Comparison of ENCODE assay signal across 10 cellular contexts in the genomic region with DNA sequence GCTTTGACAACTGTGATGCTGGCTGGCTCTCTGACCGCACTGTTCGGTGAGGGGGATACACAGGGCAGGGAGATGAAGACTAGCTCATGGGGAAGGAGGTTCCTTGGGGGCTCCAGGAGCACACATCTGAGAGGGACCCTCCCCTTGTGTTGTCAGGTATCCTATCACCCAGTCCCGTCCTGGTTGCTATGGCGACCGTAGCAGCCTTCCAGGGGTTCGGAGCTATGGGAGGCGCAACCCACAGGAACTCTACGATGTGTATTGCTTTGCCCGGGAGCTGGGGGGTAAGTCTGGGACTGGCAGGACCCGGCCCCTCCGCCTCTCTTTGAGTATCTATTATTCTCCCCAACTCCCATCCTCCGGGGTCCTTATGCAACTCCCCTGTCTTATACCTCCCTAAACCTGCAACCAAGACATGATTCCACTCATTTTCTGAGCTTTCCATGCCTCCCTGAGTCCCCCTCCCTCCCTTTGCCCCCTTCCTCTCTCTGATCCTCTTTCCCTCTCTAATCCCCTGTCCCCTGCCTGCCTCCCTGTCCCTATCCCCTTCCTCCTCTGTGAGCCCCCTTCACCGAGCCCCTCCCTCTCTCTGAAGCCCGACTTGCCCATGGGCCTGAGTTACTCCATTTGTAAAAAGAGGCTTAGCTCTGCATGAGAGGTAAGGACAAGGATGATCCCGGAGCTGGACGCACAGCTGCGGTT. TPM values are rescaled to one million over a fixed set of nuclear protein-coding genes. Genes with fewer than 3 reads are reported as not detected.
DNase-seq lines count a peak whose midpoint lies in the region; ATAC-seq and TF ChIP-seq lines count a peak whose summit lies in the region.
"Had no signal": no experiment of that assay in that cellular context is flagged by ENCODE, and none has a peak within 500 bp of the region (broad histone marks: within the 10 kb centered on the region; RNA-seq: fewer than 3 reads in every experiment).

No MANE protein-coding gene starts in this region.

- ATAC-seq in T-helper 17 cell (no peak), thoracic aorta (ENCODE audit: insufficient number of reproducible peaks, low FRiP score, low read depth) (no peak), HG03108 (IDR thresholded peaks at IDR 0.05; ENCODE audit: unreplicated experiment) (no peak)

- H3K27ac ChIP-seq in breast epithelium (no peak overlapping the region), iPS DF 6.9 (ENCODE audit: low read length) (no peak overlapping the region), thoracic aorta (no peak overlapping the region)

- POLR2A ChIA-PET in MCF 10A (lab: Yijun Ruan, JAX), result interaction anchor here (0.6 kb wide), 1 partner anchor 29 kb away, joined by 3 read pairs; no protein-coding TSS in a partner anchor

- no peaks in the 10 kb centered on the region for H3K9me3 Mint-ChIP-seq in MCF 10A (ENCODE audit: unreplicated experiment)

- WGBS in iPS DF 6.9 (ENCODE audit: insufficient coverage, insufficient read length), result no CpG with 5 or more reads among the region's 17 CpGs

- peak overlapping the region in 2 of 3 donors; percentile 44 to 63 for H3K4me3 ChIP-seq in breast epithelium
- peak overlapping the region; percentile 33; the same call in 1 of the 2 replicates for H3K4me3 ChIP-seq in iPS DF 6.9 (ENCODE audit: low read length)
- peak overlapping the region; percentile 69 for H3K4me3 ChIP-seq in thoracic aorta

- H3K27me3 Mint-ChIP-seq in MCF 10A (ENCODE audit: insufficient read depth, unreplicated experiment), result peaks cover 14% of the 10 kb centered on the region
- H3K27me3 Mint-ChIP-seq in T-helper 17 cell, result peaks cover 10% of the 10 kb centered on the region

- CTCF ChIA-PET in MCF 10A (lab: Yijun Ruan, JAX), result interaction anchor here (0.6 to 1.1 kb wide), 2 partner anchors 21 to 98 kb away, joined by 3 to 5 read pairs; a partner anchor contains a TSS

- TF ChIP-seq POLR2A in breast epithelium (IDR thresholded peaks at IDR 0.05), result no peak

- no peak for DNase-seq in breast epithelium (ENCODE audit: low spot score in 2 of 2)
- no peak for DNase-seq in MCF 10A (ENCODE audit: unreplicated experiment)
- DNase-seq in T-helper 17 cell, result no peak
- DNase-seq in iPS DF 6.9 (ENCODE audit: low read depth, low spot score), result no peak
- DNase-seq in thoracic aorta (ENCODE audit: low spot score), result no peak
- no peak for DNase-seq in GM19240 (ENCODE audit: insufficient read length, low spot score)
- no peak for DNase-seq in T1000 (lab: John Stamatoyannopoulos, UW)

- TF ChIP-seq CTCF in breast epithelium (IDR thresholded peaks at IDR 0.05) (no peak), MCF 10A (IDR thresholded peaks at IDR 0.05; ENCODE audit: unreplicated experiment) (no peak), thoracic aorta (IDR thresholded peaks at IDR 0.05) (no peak)

- H3K4me3 Mint-ChIP-seq in MCF 10A (ENCODE audit: unreplicated experiment) (no peak overlapping the region), T-helper 17 cell (peak overlapping the region; percentile 15)

- intact Hi-C loops in breast epithelium (cut with DNase I; ENCODE audit: low total_unique reads), result no loop called here
- intact Hi-C loops in MCF 10A (cut with micrococcal nuclease), result no loop called here

- H3K27me3 ChIP-seq in breast epithelium (peaks cover 3 to 50% of the 10 kb centered on the region in 2 donors), iPS DF 6.9 (ENCODE audit: control insufficient read depth, insufficient read depth, low read length) (peaks cover 4% of the 10 kb centered on the region; the same call in 1 of the 2 replicates), thoracic aorta (replicated peaks; ENCODE audit: insufficient read depth) (no peaks in the 10 kb centered on the region)

- H3K9me3 ChIP-seq in breast epithelium, result no peaks in the 10 kb centered on the region
- no peaks in the 10 kb centered on the region for H3K9me3 ChIP-seq in T-helper 17 cell (ENCODE audit: control insufficient read depth, low read length, poor library complexity, severe bottlenecking)
- no peaks in the 10 kb centered on the region; the same call in 1 of the 2 replicates for H3K9me3 ChIP-seq in iPS DF 6.9 (ENCODE audit: control insufficient read depth, insufficient read depth, low read length)
- no peaks in the 10 kb centered on the region for H3K9me3 ChIP-seq in thoracic aorta

- no peaks in the 10 kb centered on the region for H3K36me3 Mint-ChIP-seq in MCF 10A (ENCODE audit: insufficient read depth, unreplicated experiment)
- no peaks in the 10 kb centered on the region for H3K36me3 Mint-ChIP-seq in T-helper 17 cell (ENCODE audit: low read depth)

- H3K4me1 Mint-ChIP-seq in MCF 10A (ENCODE audit: insufficient read depth, unreplicated experiment), result no peaks in the 10 kb centered on the region
- H3K4me1 Mint-ChIP-seq in T-helper 17 cell, result peaks cover 4% of the 10 kb centered on the region

- no TSS peak for BruUV-seq in MCF 10A (replicated peaks; lab: Mats Ljungman, UMichigan)

- no peak overlapping the region for H3K27ac Mint-ChIP-seq in MCF 10A (ENCODE audit: low read depth, unreplicated experiment)
- no peak overlapping the region for H3K27ac Mint-ChIP-seq in T-helper 17 cell

- H3K36me3 ChIP-seq in breast epithelium (no peaks in the 10 kb centered on the region), iPS DF 6.9 (ENCODE audit: control insufficient read depth, insufficient read depth, low read length) (no peaks in the 10 kb centered on the region), thoracic aorta (no peaks in the 10 kb centered on the region)

- no peaks in the 10 kb centered on the region for H3K4me1 ChIP-seq in breast epithelium
- no peaks in the 10 kb centered on the region for H3K4me1 ChIP-seq in iPS DF 6.9 (ENCODE audit: control insufficient read depth, insufficient read depth, low read length)
- peaks cover 0 to 7% of the 10 kb centered on the region in 2 donors for H3K4me1 ChIP-seq in thoracic aorta (ENCODE audit: control insufficient read depth in 1 of 2, low read depth in 2 of 2)

RNA-seq across cellular contexts. Expression of a gene that starts 12.5 kb away (rescaled TPM):
- not detected for total RNA-seq in breast epithelium
- not detected in 2 replicates for total RNA-seq in MCF 10A (2022)
- total RNA-seq in T-helper 17 cell, result not detected
- not detected for total RNA-seq in thoracic aorta
- total RNA-seq: glomerular endothelial cell, SK-MEL-5 had no signal

RNA-seq across cellular contexts. Expression of a gene that starts 21.1 kb away (rescaled TPM):
- total RNA-seq in breast epithelium (10 to 100 TPM; 19.8 to 24.1 (median 21.6) TPM), MCF 10A (2022) (13.4 and 20.6 TPM in 2 replicates), T-helper 17 cell (10 to 100 TPM; 15.0 to 17.3 TPM), thoracic aorta (10 to 100 TPM in 1 of 2 donors, 1 to 10 TPM in 1; 6.5 to 17.9 TPM)

RNA-seq across cellular contexts. Expression of a gene that starts 32.2 kb away (rescaled TPM):
- total RNA-seq in breast epithelium (10 to 100 TPM; 43.9 to 51.1 (median 47.7) TPM), MCF 10A (2022) (115 and 118 TPM in 2 replicates), T-helper 17 cell (10 to 100 TPM; 61.9 to 69.2 TPM), thoracic aorta (10 to 100 TPM; 17.6 to 23.2 TPM)

RNA-seq across cellular contexts. Expression of a gene that starts 32.3 kb away (rescaled TPM):
- total RNA-seq in breast epithelium (10 to 100 TPM; 15.2 to 18.0 (median 16.7) TPM), MCF 10A (2022) (25.4 and 26.3 TPM in 2 replicates), T-helper 17 cell (10 to 100 TPM; 27.4 to 30.8 TPM), thoracic aorta (10 to 100 TPM; 15.2 to 15.4 TPM)

RNA-seq across cellular contexts. Expression of a gene that starts 48.8 kb away (rescaled TPM):
- under 1 TPM; 0.32 to 0.98 (median 0.88) TPM for total RNA-seq in breast epithelium
- total RNA-seq in MCF 10A (2022), result not detected in 2 replicates
- not detected for total RNA-seq in T-helper 17 cell
- total RNA-seq in thoracic aorta, result 1 to 10 TPM in 1 of 2 donors, under 1 TPM in 1; 0.49 to 4.1 TPM
- total RNA-seq: glomerular endothelial cell had no signal
